Comparison of ENCODE assay signal across 12 cellular contexts in genomic region chrX:55754861-55755294, GRCh38. TPM values are rescaled to one million over a fixed set of nuclear protein-coding genes. Genes with fewer than 3 reads are reported as not detected.
DNase-seq lines count a peak whose midpoint lies in the region; ATAC-seq and TF ChIP-seq lines count a peak whose summit lies in the region.
"Had no signal": no experiment of that assay in that cellular context is flagged by ENCODE, and none has a peak within 500 bp of the region (broad histone marks: within the 10 kb centered on the region; RNA-seq: fewer than 3 reads in every experiment).

No MANE protein-coding gene starts in this region.

- no peaks in the 10 kb centered on the region for H3F3A ChIP-seq in MM.1S (ENCODE audit: insufficient read depth, low read length)

- DNase-seq in MM.1S = peak; percentile 8
- no peak for DNase-seq in middle frontal gyrus (ENCODE audit: extremely low spot score, low spot score)
- DNase-seq in lower lobe of right lung = no peak
- DNase-seq in transverse colon = no peak
- no peak for DNase-seq in NCI-H510A (lab: John Stamatoyannopoulos, UW)
- DNase-seq: H9, MG63, OCI-M1, trophoblast cell had no signal

- in situ Hi-C loops in transverse colon (cut with MboI; ENCODE audit: low pct_ligation_motif_present in 1 of 4, low pct_unique_long_range_greater_than_20kb in 1 of 4, low sequenced_read_pairs in 3 of 4) = no loop called here

- H3K9me2 ChIP-seq in MM.1S (replicated peaks; ENCODE audit: insufficient read depth, low read length) = no peaks in the 10 kb centered on the region

- 81% methylated on average over 3 of the region's 3 CpGs; no CpG with 5 or more reads in 1 of the 2 donors for WGBS in transverse colon (ENCODE audit: low coverage in 1 of 2), 2 donors

- intact Hi-C loops in lower lobe of right lung (cut with DNase I) (no loop called here), transverse colon (cut with DNase I; ENCODE audit: low total_unique reads) (no loop called here)

- TF ChIP-seq CTCF in MM.1S (IDR thresholded peaks at IDR 0.05; ENCODE audit: low read length) (no peak), lower lobe of right lung (IDR thresholded peaks at IDR 0.05) (no peak), transverse colon (IDR thresholded peaks at IDR 0.05) (no peak)

- no peaks in the 10 kb centered on the region for H4K20me1 ChIP-seq in MM.1S (ENCODE audit: insufficient read depth, low read length)

- H3K36me3 ChIP-seq in MM.1S (replicated peaks; ENCODE audit: insufficient read depth, low read length) (no peaks in the 10 kb centered on the region), lower lobe of right lung (peaks cover 55% of the 10 kb centered on the region), transverse colon (no peaks in the 10 kb centered on the region)
- H3K36me3 ChIP-seq: MG63 had no signal

- no peak for TF ChIP-seq POLR2A in transverse colon (IDR thresholded peaks at IDR 0.05)

- H3K4me3 ChIP-seq in MM.1S (ENCODE audit: low read length) (no peak overlapping the region), lower lobe of right lung (no peak overlapping the region), transverse colon (no peak overlapping the region)
- H3K4me3 ChIP-seq: MG63 had no signal

- no peaks in the 10 kb centered on the region for H3K9me3 ChIP-seq in MM.1S (replicated peaks; ENCODE audit: insufficient read depth, low read length)
- H3K9me3 ChIP-seq in lower lobe of right lung = no peaks in the 10 kb centered on the region
- no peaks in the 10 kb centered on the region for H3K9me3 ChIP-seq in transverse colon
- H3K9me3 ChIP-seq: MG63 had no signal

- H3K9ac ChIP-seq in MM.1S (ENCODE audit: low read length) = no peak overlapping the region

- no peaks in the 10 kb centered on the region for H3K79me2 ChIP-seq in MM.1S (ENCODE audit: low read length)

- ATAC-seq in GM18520 (IDR thresholded peaks at IDR 0.05; ENCODE audit: unreplicated experiment) (peak; percentile 92), GM19397 (IDR thresholded peaks at IDR 0.05; ENCODE audit: unreplicated experiment) (peak; percentile 91), HG02884 (IDR thresholded peaks at IDR 0.05; ENCODE audit: unreplicated experiment) (peak; percentile 97), lower lobe of right lung (no peak)

- H3K27me3 ChIP-seq in MM.1S (replicated peaks; ENCODE audit: insufficient read depth, low read length) (no peaks in the 10 kb centered on the region), lower lobe of right lung (ENCODE audit: low read depth) (no peaks in the 10 kb centered on the region), transverse colon (no peaks in the 10 kb centered on the region)
- H3K27me3 ChIP-seq: MG63 had no signal

- no peak overlapping the region for H2AFZ ChIP-seq in MM.1S (ENCODE audit: low read length)

- no peaks in the 10 kb centered on the region for H3K4me1 ChIP-seq in MM.1S (ENCODE audit: low read length)
- no peaks in the 10 kb centered on the region for H3K4me1 ChIP-seq in lower lobe of right lung
- no peaks in the 10 kb centered on the region for H3K4me1 ChIP-seq in transverse colon

- TF ChIP-seq EP300 in transverse colon (IDR thresholded peaks at IDR 0.05; ENCODE audit: low read depth) = no peak

- H3K27ac ChIP-seq in MM.1S (ENCODE audit: low read length) = no peak overlapping the region
- H3K27ac ChIP-seq in lower lobe of right lung = no peak overlapping the region
- H3K27ac ChIP-seq in transverse colon = no peak overlapping the region

- H3K4me2 ChIP-seq in MM.1S (ENCODE audit: low read depth, low read length) = no peak overlapping the region

RNA-seq across cellular contexts. Expression of gene RRAGB, which starts 37.3 kb away (rescaled TPM):
- total RNA-seq in lower lobe of right lung (15.2 TPM), transverse colon (10 to 100 TPM in 2 of 4 donors, 1 to 10 TPM in 2; 2.2 to 16.7 (median 8.9) TPM)

Comparison
In these comparisons a context has a peak if more than half of its experiments do, and no peak if none do; other contexts are left out.
1. ATAC-seq: peak in GM18520 (single experiment), GM19397 (single experiment) and HG02884 (single experiment); none in lower lobe of right lung (0 of 2).